In the genomic region with DNA sequence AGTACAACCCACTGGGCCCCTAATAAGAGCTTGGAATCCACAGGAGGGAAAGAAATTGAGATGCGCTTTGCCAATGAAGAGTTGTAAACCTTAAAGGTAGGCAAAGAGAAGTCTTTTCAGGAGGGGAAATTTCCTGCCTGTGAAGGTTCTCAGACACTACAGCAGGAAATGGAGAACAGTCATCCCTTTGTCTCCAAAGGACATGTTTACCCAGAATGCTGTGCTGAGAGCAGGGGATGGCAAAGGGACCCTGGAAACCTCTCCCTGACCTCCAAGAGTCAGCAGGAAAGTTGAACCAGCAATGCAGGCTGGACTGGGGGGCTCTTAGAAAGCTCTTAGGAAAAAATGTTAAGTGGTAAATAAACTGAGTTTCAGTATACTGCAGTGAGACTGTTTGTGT, we compare ENCODE assay signal across 20 cellular contexts.
DNase-seq lines count a peak whose midpoint lies in the region; ATAC-seq, FAIRE-seq and TF ChIP-seq lines count a peak whose summit lies in the region.
"Had no signal": no experiment of that assay in that cellular context is flagged by ENCODE, and none has a peak within 500 bp of the region (broad histone marks: within the 10 kb centered on the region; RNA-seq: fewer than 3 reads in every experiment).

No MANE protein-coding gene starts in this region.

- no peak for ATAC-seq in HepG2
- ATAC-seq in right lobe of liver, result no peak
- ATAC-seq: A549, K562 had no signal

- POLR2A ChIA-PET in HepG2 (lab: Yijun Ruan, JAX), result no interaction called here

- no TSS peak for BruUV-seq in HepG2 (replicated peaks; lab: Mats Ljungman, UMichigan)

- H3K79me1 ChIP-seq in neuronal stem cell (ENCODE audit: low read depth, low read length), result peaks cover 2% of the 10 kb centered on the region

- H3K9ac ChIP-seq in HepG2 (ENCODE audit: insufficient read depth, low read depth, low read length), result no peak overlapping the region
- H3K9ac ChIP-seq in neuronal stem cell (ENCODE audit: low read depth, low read length, poor library complexity), result no peak overlapping the region
- H3K9ac ChIP-seq in Karpas-422 (ENCODE audit: low read length), result no peak overlapping the region

- no peak overlapping the region for H2BK120ac ChIP-seq in neuronal stem cell (ENCODE audit: low read depth, low read length)

- no peak overlapping the region for H3K23ac ChIP-seq in neuronal stem cell (ENCODE audit: low read depth, low read length, poor library complexity)

- H2BK15ac ChIP-seq in neuronal stem cell (ENCODE audit: low read length), result no peak overlapping the region

- no peak overlapping the region for H4K91ac ChIP-seq in neuronal stem cell (ENCODE audit: low read depth, low read length, poor library complexity)

- H3K27me3 ChIP-seq in HepG2 (ENCODE audit: control insufficient read depth in 1 of 2, insufficient read depth in 2 of 2, low read length in 2 of 2) (peaks cover 1 to 12% of the 10 kb centered on the region in 2 experiments; a peak in 3 of 5 replicates), right lobe of liver (no peaks in the 10 kb centered on the region), neuronal stem cell (ENCODE audit: control insufficient read depth in 3 of 3, insufficient read depth in 3 of 3, low read depth in 1 of 3, low read length in 3 of 3) (peaks cover 0 to 3% (median 0%) of the 10 kb centered on the region in 3 experiments), Karpas-422 (ENCODE audit: low read length) (no peaks in the 10 kb centered on the region)

- no peak for TF ChIP-seq POLR2A in HepG2 (IDR thresholded peaks at IDR 0.05; ENCODE audit: insufficient read depth in 1 of 2, low read depth in 2 of 2, low read length in 2 of 2)
- TF ChIP-seq POLR2A in right lobe of liver (IDR thresholded peaks at IDR 0.05), result no peak

- H3K27ac ChIP-seq in HepG2 (ENCODE audit: extremely low read length, insufficient read depth, low read length) (no peak overlapping the region), right lobe of liver (no peak overlapping the region), neuronal stem cell (replicated peaks; ENCODE audit: low read length) (no peak overlapping the region), Karpas-422 (ENCODE audit: low read length) (no peak overlapping the region)
- H3K27ac ChIP-seq: 22Rv1, A549, C4-2B had no signal

- no peak overlapping the region for H3K4ac ChIP-seq in neuronal stem cell (ENCODE audit: low read length)

- no peak overlapping the region for H2BK5ac ChIP-seq in neuronal stem cell (ENCODE audit: low read length)

- DNase-seq in HepG2 (ENCODE audit: low spot score) (peak; percentile 17), right lobe of liver (no peak), mesenteric fat pad (ENCODE audit: low spot score) (peak; percentile 37), neuronal stem cell (ENCODE audit: low spot score) (no peak), Karpas-422 (no peak), GM13977 (ENCODE audit: low spot score) (no peak)
- DNase-seq in activated CD4-positive, alpha-beta T cell treated with anti-CD3 and anti-CD28 coated beads for 4 hours, result no peak
- DNase-seq: AML-193; CD4-positive, alpha-beta T cell; DMS153; DMS79; GDM1; IMR-90 had no signal

- TF ChIP-seq RAD21 in HepG2 (CRISPR knock-in tag; IDR thresholded peaks at IDR 0.05), result no peak

- H4K8ac ChIP-seq in neuronal stem cell (ENCODE audit: low read depth, low read length), result no peak overlapping the region

- H3K14ac ChIP-seq in neuronal stem cell (ENCODE audit: low read length), result no peak overlapping the region

- H3K36me3 ChIP-seq in HepG2 (replicated peaks in 1 of 2; ENCODE audit: control insufficient read depth in 1 of 2, insufficient read depth in 2 of 2, low read length in 2 of 2) (no peaks in the 10 kb centered on the region), right lobe of liver (no peaks in the 10 kb centered on the region), neuronal stem cell (replicated peaks in 1 of 2; ENCODE audit: control insufficient read depth in 2 of 2, insufficient read depth in 2 of 2, low read length in 2 of 2) (no peaks in the 10 kb centered on the region), Karpas-422 (ENCODE audit: insufficient read depth, low read length) (no peaks in the 10 kb centered on the region)
- H3K36me3 ChIP-seq: HAP-1 had no signal

- TF ChIP-seq EP300 in HepG2 (IDR thresholded peaks at IDR 0.05; ENCODE audit: low read depth in 2 of 2, low read length in 2 of 2) (no peak), HepG2 (CRISPR knock-in tag; IDR thresholded peaks at IDR 0.05; ENCODE audit: borderline replicate concordance) (no peak)

- WGBS in HepG2 (ENCODE audit: low lambda C conversion rate), result 89% methylated on average over 1 of the region's 1 CpG
- WGBS in right lobe of liver (ENCODE audit: insufficient coverage, low coverage, low lambda C conversion rate, missing lambda C conversion rate), result 75% methylated on average over 1 of the region's 1 CpG
- no CpG with 5 or more reads among the region's 1 CpG for WGBS in neuronal stem cell (ENCODE audit: extremely low coverage in 2 of 2, insufficient read length in 2 of 2, insufficient replicate concordance in 1 of 2), 2 donors

- in situ Hi-C loops in HepG2 (cut with HindIII; ENCODE audit: extremely low pct_ligation_motif_present, low pct_unique_long_range_greater_than_20kb) (no loop called here), GM13977 (cut with MboI; ENCODE audit: low pct_unique_long_range_greater_than_20kb, low sequenced_read_pairs, unreplicated experiment) (loop anchor here (25.0 kb wide), 1 partner anchor 263 kb away; no protein-coding TSS in a partner anchor)

- H3K18ac ChIP-seq in neuronal stem cell (ENCODE audit: low read length), result no peak overlapping the region

- H2AFZ ChIP-seq in HepG2 (ENCODE audit: low read length) (peak overlapping the region; percentile 63), neuronal stem cell (ENCODE audit: low read length) (peak overlapping the region; percentile 61), Karpas-422 (ENCODE audit: low read length) (no peak overlapping the region)

- no peak overlapping the region for H3K4me2 ChIP-seq in HepG2 (ENCODE audit: low read depth, low read length)
- no peak overlapping the region for H3K4me2 ChIP-seq in neuronal stem cell (ENCODE audit: insufficient read depth, low read length, poor library complexity, severe bottlenecking)
- H3K4me2 ChIP-seq in Karpas-422 (ENCODE audit: low read depth, low read length, poor library complexity, severe bottlenecking), result no peak overlapping the region
- H3K4me2 ChIP-seq: A549 had no signal

- TF ChIP-seq CTCF in HepG2 (CRISPR knock-in tag; IDR thresholded peaks at IDR 0.05), result no peak
- TF ChIP-seq CTCF in right lobe of liver (IDR thresholded peaks at IDR 0.05), result no peak
- TF ChIP-seq CTCF in GM13977 (IDR thresholded peaks at IDR 0.05; ENCODE audit: extremely low read depth, insufficient read depth, missing control alignments), result no peak

- FAIRE-seq in HepG2 (lab: Jason Lieb, UNC), result no peak
- FAIRE-seq: A549, GM12892, H1, K562 had no signal

- H2BK12ac ChIP-seq in neuronal stem cell (ENCODE audit: low read length), result no peak overlapping the region

- intact Hi-C loops in HepG2 (cut with micrococcal nuclease; ENCODE audit: unreplicated experiment) (no loop called here), right lobe of liver (cut with DNase I) (no loop called here)

- no peak overlapping the region for H2AK5ac ChIP-seq in neuronal stem cell (ENCODE audit: low read depth, low read length)

- no peaks in the 10 kb centered on the region for H3K9me2 ChIP-seq in Karpas-422 (replicated peaks; ENCODE audit: insufficient read depth, low read length)

- H3K4me3 ChIP-seq in HepG2 (replicated peaks in 1 of 3; ENCODE audit: insufficient read depth in 1 of 3, low read depth in 2 of 3, low read length in 3 of 3) (no peak overlapping the region), right lobe of liver (no peak overlapping the region), neuronal stem cell (ENCODE audit: low read length in 2 of 2) (no peak overlapping the region), Karpas-422 (ENCODE audit: low read length) (no peak overlapping the region)
- H3K4me3 ChIP-seq: A549, HAP-1, K562 had no signal

- H3K9me3 ChIP-seq in HepG2 (ENCODE audit: low read length) (0 out of 2 replicates have a peak, but pooled peaks cover 7% of the 10 kb centered on the region), right lobe of liver (no peaks in the 10 kb centered on the region), neuronal stem cell (replicated peaks in 1 of 2; ENCODE audit: control insufficient read depth in 2 of 2, insufficient read depth in 1 of 2, low read depth in 1 of 2, low read length in 2 of 2) (peaks cover 0 to 3% of the 10 kb centered on the region in 2 donors), Karpas-422 (ENCODE audit: low read length) (no peaks in the 10 kb centered on the region)
- H3K9me3 ChIP-seq: A549, HAP-1 had no signal

- CTCF ChIA-PET in HepG2 (lab: Yijun Ruan, JAX; ENCODE audit: low intra/inter-chr PET ratio, low total read pairs), result no interaction called here

- H3K79me2 ChIP-seq in HepG2 (ENCODE audit: insufficient read depth, low read length) (no peaks in the 10 kb centered on the region), Karpas-422 (ENCODE audit: low read length) (no peaks in the 10 kb centered on the region)

- no peaks in the 10 kb centered on the region for H4K20me1 ChIP-seq in HepG2 (ENCODE audit: insufficient read depth, low read length)
- H4K20me1 ChIP-seq in Karpas-422 (ENCODE audit: insufficient read depth, low read depth, low read length), result no peaks in the 10 kb centered on the region

- H3K4me1 ChIP-seq in HepG2 (ENCODE audit: insufficient read depth, low read length), result peaks cover 26% of the 10 kb centered on the region
- H3K4me1 ChIP-seq in right lobe of liver, result peaks cover 0 to 4% (median 0%) of the 10 kb centered on the region in 4 donors
- H3K4me1 ChIP-seq in neuronal stem cell (ENCODE audit: control insufficient read depth in 2 of 2, insufficient read depth in 1 of 2, low read depth in 1 of 2, low read length in 2 of 2), result peaks cover under 1 to 5% of the 10 kb centered on the region in 2 donors
- H3K4me1 ChIP-seq in Karpas-422 (ENCODE audit: low read length), result peaks cover 6% of the 10 kb centered on the region
- H3K4me1 ChIP-seq: A549, HAP-1 had no signal

TF ChIP-seq in HepG2, 621 proteins besides CTCF, POLR2A, EP300 and RAD21:
- no peak for TF ChIP-seq GATAD2A (CRISPR knock-in tag; IDR thresholded peaks at IDR 0.05)
- peak; percentile 56 for TF ChIP-seq ZNF143 (CRISPR knock-in tag; IDR thresholded peaks at IDR 0.05)
TF ChIP-seq in HepG2: peak in this region for 1.

Comparison
In these comparisons a context has a peak if more than half of its experiments do, and no peak if none do; other contexts are left out.
1. DNase-seq: peak in HepG2 (single experiment) and mesenteric fat pad (single experiment); none in right lobe of liver (0 of 3), neuronal stem cell (single experiment), activated CD4-positive, alpha-beta T cell treated with anti-CD3 and anti-CD28 coated beads for 4 hours (0 of 2), Karpas-422 (single experiment) and GM13977 (single experiment).